In genomic region chr3:169836942-169837275, GRCh38 we compare ENCODE assay signal across 1 cellular context.
TF ChIP-seq lines count a peak whose summit lies in the region.

No MANE protein-coding gene starts in this region.

TF ChIP-seq in WTC11, 78 proteins besides CTCF, POLR2A, EP300 and RAD21:
- TF ChIP-seq ZNF219 (CRISPR knock-in tag; IDR thresholded peaks at IDR 0.05; ENCODE audit: borderline replicate concordance) = no peak
- TF ChIP-seq ZNF281 (CRISPR knock-in tag; IDR thresholded peaks at IDR 0.05) = no peak
- TF ChIP-seq RELA (CRISPR knock-in tag; IDR thresholded peaks at IDR 0.05; ENCODE audit: borderline replicate concordance) = no peak
TF ChIP-seq in WTC11: peak in this region for 0.
